Comparison of ENCODE assay signal across 27 cellular contexts in genomic region chr7:107353701-107354100, GRCh38.
"Had no signal": no experiment of that assay in that cellular context is flagged by ENCODE, and none has a peak within 500 bp of the region (broad histone marks: within the 10 kb centered on the region; RNA-seq: fewer than 3 reads in every experiment).

No MANE protein-coding gene starts in this region.

- H3K4me1 ChIP-seq: body of pancreas, colonic mucosa, esophagus squamous epithelium, parathyroid adenoma, psoas muscle, suprapubic skin, tibial artery, upper lobe of right lung had no signal

- H2AFZ ChIP-seq: parathyroid adenoma had no signal

- ATAC-seq: activated naive CD8-positive, alpha-beta T cell treated with anti-CD3 and anti-CD28 coated beads, Interleukin-2, amount 50 U/mL, for 24 hours; activated T-cell treated with anti-CD3 and anti-CD28 coated beads, Interleukin-2, amount 50 U/mL, for 4 hours; activated T-helper 17 cell treated with anti-CD3 and anti-CD28 coated beads, Interleukin-2, amount 50 U/mL, for 72 hours; body of pancreas; left cardiac atrium; psoas muscle; stimulated activated naive B cell treated with anti-CD40 and anti-IgM and Interleukin-4, amounts not matched to agents 10 μg/mL and 1 μg/mL and 100 μg/mL, for 72 hours; upper lobe of right lung had no signal

- H3K27me3 ChIP-seq: body of pancreas, colonic mucosa, esophagus squamous epithelium, neutrophil, suprapubic skin, tibial artery, upper lobe of right lung had no signal

- H3K4me3 ChIP-seq: body of pancreas, colonic mucosa, esophagus squamous epithelium, psoas muscle, suprapubic skin, tibial artery, upper lobe of right lung had no signal

- H3K9me3 ChIP-seq: body of pancreas, colonic mucosa, esophagus squamous epithelium, neutrophil, psoas muscle, suprapubic skin, tibial artery, upper lobe of right lung had no signal

- H3K79me2 ChIP-seq: parathyroid adenoma had no signal

- H3K36me3 ChIP-seq: colonic mucosa, neutrophil, suprapubic skin, tibial artery, upper lobe of right lung had no signal

- H3K9ac ChIP-seq: parathyroid adenoma had no signal

- DNase-seq: activated CD4-positive, alpha-beta memory T cell treated with anti-CD3 and anti-CD28 coated beads, Interleukin-2, amount 10 ng/mL, durations not matched to agents 7 days and 5 days; activated CD4-positive, alpha-beta T cell treated with anti-CD3 and anti-CD28 coated beads, Interleukin-2, amount 10 ng/mL, durations not matched to agents 24 days and 14 days; activated CD4-positive, CD25-positive, alpha-beta regulatory T cell treated with anti-CD3 and anti-CD28 coated beads, Interleukin-2, amount 50 U/mL, for 72 hours; activated CD8-positive, alpha-beta memory T cell treated with anti-CD3 and anti-CD28 coated beads, Interleukin-2, amount 50 U/mL, for 48 hours; activated naive CD8-positive, alpha-beta T cell treated with anti-CD3 and anti-CD28 coated beads, Interleukin-2, amount 50 U/mL, for 24 hours; activated T-cell treated with anti-CD3 and anti-CD28 coated beads, Interleukin-2, amount 50 U/mL, for 4 hours; anterior cingulate cortex; body of pancreas; colonic mucosa; effector CD8-positive, alpha-beta T cell; esophagus squamous epithelium; islet precursor cell; left cardiac atrium; naive B cell; nephron progenitor cell; psoas muscle; stimulated activated CD4-positive, alpha-beta T cell treated with anti-CD3 and anti-CD28 coated beads, Interleukin-15, amount 100 ng/mL, for 24 hours; stimulated activated CD4-positive, alpha-beta T cell treated with anti-CD3 and anti-CD28 coated beads, Interleukin-2, amount 100 ng/mL, for 24 hours; stimulated activated naive B cell treated with anti-CD40 and anti-IgM and Interleukin-4, amounts not matched to agents 10 μg/mL and 1 μg/mL and 100 μg/mL, for 72 hours; T-helper 2 cell; tibial artery; upper lobe of right lung had no signal

- H3K27ac ChIP-seq: body of pancreas, colonic mucosa, epithelial cell of prostate, esophagus squamous epithelium, neutrophil, parathyroid adenoma, psoas muscle, suprapubic skin, tibial artery, upper lobe of right lung had no signal
